In genomic region chr7:44846816-44847508, GRCh38 we compare ENCODE assay signal across 8 cellular contexts. TPM values are rescaled to one million over a fixed set of nuclear protein-coding genes. Genes with fewer than 3 reads are reported as not detected.
DNase-seq lines count a peak whose midpoint lies in the region; ATAC-seq, FAIRE-seq and TF ChIP-seq lines count a peak whose summit lies in the region.

No MANE protein-coding gene starts in this region.

- peaks cover 56% of the 10 kb centered on the region for H3K79me2 ChIP-seq in HCT116 (ENCODE audit: insufficient read depth, low read length)

- no peak for FAIRE-seq in A549 (lab: Jason Lieb, UNC)

- POLR2A ChIA-PET in A549 (lab: Yijun Ruan, JAX), result interaction anchor here (0.6 to 3.2 kb wide), 16 partner anchors 13 to 274 kb away, joined by 3 to 16 read pairs (median 6); partner anchors contain the start of genes DDX56, OGDH, PPIA and PURB
- POLR2A ChIA-PET in HCT116 (lab: Charles Lee), result interaction anchor here (0.8 to 1.6 kb wide), 5 partner anchors 10 to 207 kb away, joined by 3 to 6 read pairs (median 4); partner anchors contain the start of gene PURB

- H3K27me3 ChIP-seq in HCT116 (ENCODE audit: insufficient read depth, low read length) (no peaks in the 10 kb centered on the region), adrenal gland (no peaks in the 10 kb centered on the region), uterus (no peaks in the 10 kb centered on the region)

- peak overlapping the region; percentile 89 for H3K9ac ChIP-seq in HCT116 (ENCODE audit: low read length)

- DNase-seq in A549 (ENCODE audit: low read depth in 1 of 2, low spot score in 1 of 2) (no peak), HCT116 (ENCODE audit: low read depth, low spot score) (no peak), adrenal gland (no peak), lower leg skin (ENCODE audit: low spot score in 2 of 2) (no peak), uterus (no peak), retina (no peak), SHP77 (lab: John Stamatoyannopoulos, UW) (no peak), NCI-H2029 (lab: John Stamatoyannopoulos, UW) (no peak)

- H3K9me2 ChIP-seq in HCT116 (ENCODE audit: insufficient read depth), result no peaks in the 10 kb centered on the region

- H3K4me2 ChIP-seq in A549 (peak overlapping the region; percentile 71), HCT116 (ENCODE audit: low read length) (peak overlapping the region; percentile 77)

- H3K4me1 ChIP-seq in A549, result peaks cover 15% of the 10 kb centered on the region
- H3K4me1 ChIP-seq in HCT116 (ENCODE audit: control insufficient read depth in 1 of 2, insufficient read depth in 2 of 2, low read length in 2 of 2), result peaks cover 5 to 23% of the 10 kb centered on the region in 2 experiments; a peak in 3 of 4 replicates
- H3K4me1 ChIP-seq in adrenal gland (replicated peaks in 1 of 2), result peaks cover 4 to 45% of the 10 kb centered on the region in 2 donors
- H3K4me1 ChIP-seq in uterus, result peaks cover 0 to 6% of the 10 kb centered on the region in 2 donors

- TF ChIP-seq POLR2A in A549 (IDR thresholded peaks at IDR 0.05; ENCODE audit: low read length) (no peak), HCT116 (IDR thresholded peaks at IDR 0.05; ENCODE audit: borderline replicate concordance, extremely low read depth, insufficient read depth, insufficient read length) (no peak), adrenal gland (IDR thresholded peaks at IDR 0.05) (no peak), lower leg skin (IDR thresholded peaks at IDR 0.05) (no peak), uterus (IDR thresholded peaks at IDR 0.05) (no peak)

- under 1% methylated on average over 12 of the region's 12 CpGs for WGBS in A549 (ENCODE audit: missing lambda C conversion rate)
- 0 to 1% (median 0%) methylated on average over 12 of the region's 12 CpGs for WGBS in adrenal gland, 4 donors
- WGBS in lower leg skin, 2 donors, result 0% methylated on average over 12 of the region's 12 CpGs

- H3K9me3 ChIP-seq in A549 (no peaks in the 10 kb centered on the region), HCT116 (ENCODE audit: control insufficient read depth in 1 of 2, insufficient read depth in 1 of 2, low read depth in 1 of 2, low read length in 2 of 2) (no peaks in the 10 kb centered on the region), adrenal gland (replicated peaks in 1 of 3) (no peaks in the 10 kb centered on the region), uterus (no peaks in the 10 kb centered on the region)

- no peak for TF ChIP-seq CTCF in A549 (IDR thresholded peaks at IDR 0.05)
- TF ChIP-seq CTCF in HCT116 (IDR thresholded peaks at IDR 0.05 in 2 of 3, conservative IDR thresholded peaks at IDR 0.05 in 1 of 3; ENCODE audit: borderline replicate concordance in 1 of 3, insufficient read depth in 1 of 3, low read depth in 2 of 3, low read length in 2 of 3), result no peak
- TF ChIP-seq CTCF in adrenal gland (IDR thresholded peaks at IDR 0.05), result no peak
- TF ChIP-seq CTCF in lower leg skin (IDR thresholded peaks at IDR 0.05), result no peak
- TF ChIP-seq CTCF in uterus (IDR thresholded peaks at IDR 0.05), result no peak

- BruUV-seq in HCT116 (replicated peaks; lab: Mats Ljungman, UMichigan), result no TSS peak

- H3K4me3 ChIP-seq in A549 (peak overlapping the region; percentile 61), HCT116 (replicated peaks in 1 of 2; ENCODE audit: low read depth in 1 of 2, low read length in 2 of 2) (peak overlapping the region; percentile 84 to 97), adrenal gland (peak overlapping the region in 3 of 4 donors; percentile 49 to 83 (median 53)), lower leg skin (ENCODE audit: low read depth, poor library complexity, severe bottlenecking) (peak overlapping the region; percentile 42), uterus (peak overlapping the region; percentile 52 to 83)

- no peak overlapping the region for H2AFZ ChIP-seq in HCT116 (ENCODE audit: low read depth, low read length, poor library complexity, severe bottlenecking)

- peak overlapping the region; percentile 87 to 97 for H3K27ac ChIP-seq in A549
- peak overlapping the region; percentile 81 for H3K27ac ChIP-seq in HCT116 (ENCODE audit: low read depth, low read length)
- H3K27ac ChIP-seq in adrenal gland, result peak overlapping the region; percentile 91 to 100 (median 94)
- H3K27ac ChIP-seq in uterus, result peak overlapping the region; percentile 97 to 99

- RAD21 ChIA-PET in HCT116 (lab: Charles Lee; ENCODE audit: low non-redundant PET in 1 of 2, low total read pairs in 2 of 2, uncharacterized antibody in 2 of 2, unreplicated experiment in 2 of 2), result interaction anchor here in 1 of 2 experiments (1.0 kb wide), 1 partner anchor 289 kb away, joined by 3 read pairs; no protein-coding TSS in a partner anchor

- peaks cover 11% of the 10 kb centered on the region; the same call in 1 of the 2 replicates for H4K20me1 ChIP-seq in HCT116 (ENCODE audit: insufficient read depth)

- ATAC-seq in A549, result no peak
- no peak for ATAC-seq in HCT116

- no peak for TF ChIP-seq EP300 in A549 (IDR thresholded peaks at IDR 0.05)

- CTCF ChIA-PET in A549 (lab: Yijun Ruan, JAX) (interaction anchor here (0.6 to 5.3 kb wide), 35 partner anchors 9 to 289 kb away, joined by 3 to 29 read pairs (median 4); partner anchors contain the start of gene OGDH), HCT116 (lab: Charles Lee) (interaction anchor here (0.6 to 2.3 kb wide), 9 partner anchors 8 to 251 kb away, joined by 3 to 8 read pairs (median 4); no protein-coding TSS in a partner anchor)

- H3K36me3 ChIP-seq in HCT116 (ENCODE audit: control insufficient read depth in 1 of 2, insufficient read depth in 2 of 2, low read length in 2 of 2) (peaks cover 0 to 6% of the 10 kb centered on the region in 2 experiments; a peak in 2 of 4 replicates), adrenal gland (replicated peaks in 1 of 2) (no peaks in the 10 kb centered on the region), uterus (no peaks in the 10 kb centered on the region)

- intact Hi-C loops in HCT116 (cut with micrococcal nuclease), result loop anchor here (2.0 to 5.0 kb wide), 2 partner anchors 50 to 258 kb away; partner anchors contain the start of gene PPIA
- intact Hi-C loops in adrenal gland (cut with DNase I), result loop anchor here in 1 of 2 donors (5.0 kb wide), 1 partner anchor 255 kb away; no protein-coding TSS in a partner anchor
- intact Hi-C loops in lower leg skin (cut with DNase I; ENCODE audit: low total_unique reads), result loop anchor here (5.0 kb wide), 1 partner anchor 260 kb away; no protein-coding TSS in a partner anchor
- intact Hi-C loops in uterus (cut with DNase I; ENCODE audit: low total_unique reads), result no loop called here

- TF ChIP-seq RAD21 in A549 (conservative IDR thresholded peaks at IDR 0.05 in 1 of 2, IDR thresholded peaks at IDR 0.05 in 1 of 2), result no peak
- no peak for TF ChIP-seq RAD21 in HCT116 (IDR thresholded peaks at IDR 0.05; ENCODE audit: low read depth)

TF ChIP-seq in A549, 52 proteins besides CTCF, POLR2A, EP300 and RAD21 (continues in another document):
- TF ChIP-seq EHMT2 (IDR thresholded peaks at IDR 0.05; ENCODE audit: low read depth) (no peak), JUN (IDR thresholded peaks at IDR 0.05) (no peak), RNF2 (IDR thresholded peaks at IDR 0.05; ENCODE audit: borderline replicate concordance, low read depth) (no peak)

TF ChIP-seq in HCT116, 20 proteins besides CTCF, POLR2A, EP300 and RAD21:
- TF ChIP-seq SP1 (IDR thresholded peaks at IDR 0.05; ENCODE audit: low read depth), result no peak
- peak; percentile 58 for TF ChIP-seq CEBPB (IDR thresholded peaks at IDR 0.05; ENCODE audit: low read depth)

RNA-seq across cellular contexts. Expression of gene H2AZ2, which starts 0.9 kb away (rescaled TPM):
- polyA plus RNA-seq in A549 (2011; rRNA removed), result 239 and 262 TPM in 2 replicates
- polyA plus RNA-seq in A549 (2012; cell fraction: cytosol; rRNA removed), result 402 and 450 TPM in 2 replicates
- polyA plus RNA-seq in A549 (2012; cell fraction: nucleus; rRNA removed), result 123 and 134 TPM in 2 replicates
- 236 to 244 TPM (median 241 TPM) in 3 replicates for polyA plus RNA-seq in A549 (2017; fragmentation: RNase III; extraction: RNeasy Plus Mini Kit Qiagen cat#74134 plus additional on column Dnase treatment)
- polyA minus RNA-seq in A549 (2011; rRNA and poly(A)+ RNA removed), result 117 and 130 TPM in 2 replicates
- total RNA-seq in HCT116 (2021; ENCODE audit: unreplicated experiment), result 226 TPM
- polyA plus RNA-seq in HCT116 (2012), result 228 and 244 TPM in 2 replicates
- 100 to 1,000 TPM in 6 of 8 donors, 10 to 100 TPM in 2; 62.7 to 158 (median 122) TPM for total RNA-seq in adrenal gland
- polyA plus RNA-seq in adrenal gland, result 100 to 1,000 TPM in 1 of 3 donors, 10 to 100 TPM in 2; 69.0 to 102 (median 77.7) TPM
- 10 to 100 TPM; 62.8 to 83.8 (median 70.1) TPM for total RNA-seq in lower leg skin
- total RNA-seq in uterus, result 100 to 1,000 TPM in 3 of 4 donors, 10 to 100 TPM in 1; 77.9 to 270 (median 212) TPM

RNA-seq across cellular contexts. Expression of gene PURB, which starts 38.4 kb away (rescaled TPM):
- polyA plus RNA-seq in A549 (2011; rRNA removed), result 5.7 and 6.4 TPM in 2 replicates
- polyA plus RNA-seq in A549 (2012; cell fraction: cytosol; rRNA removed), result 2.2 and 2.9 TPM in 2 replicates
- 1.3 and 1.7 TPM in 2 replicates for polyA plus RNA-seq in A549 (2012; cell fraction: nucleus; rRNA removed)
- 10.0 to 11.6 TPM (median 10.4 TPM) in 3 replicates for polyA plus RNA-seq in A549 (2017; fragmentation: RNase III; extraction: RNeasy Plus Mini Kit Qiagen cat#74134 plus additional on column Dnase treatment)
- 3.5 and 3.6 TPM in 2 replicates for polyA minus RNA-seq in A549 (2011; rRNA and poly(A)+ RNA removed)
- 13.2 TPM for total RNA-seq in HCT116 (2021; ENCODE audit: unreplicated experiment)
- 2.5 and 3.2 TPM in 2 replicates for polyA plus RNA-seq in HCT116 (2012)
- 10 to 100 TPM in 6 of 8 donors, 1 to 10 TPM in 2; 9.5 to 23.3 (median 14.9) TPM for total RNA-seq in adrenal gland
- polyA plus RNA-seq in adrenal gland, result 10 to 100 TPM in 1 of 3 donors, 1 to 10 TPM in 2; 4.6 to 16.4 (median 7.5) TPM
- 10 to 100 TPM; 20.0 to 28.5 (median 26.8) TPM for total RNA-seq in lower leg skin
- 10 to 100 TPM; 13.8 to 63.0 (median 24.5) TPM for total RNA-seq in uterus

RNA-seq across cellular contexts. Expression of gene PPIA, which starts 50.5 kb away (rescaled TPM):
- polyA plus RNA-seq in A549 (2011; rRNA removed) (5,366 and 6,016 TPM in 2 replicates), A549 (2017; fragmentation: RNase III; extraction: RNeasy Plus Mini Kit Qiagen cat#74134 plus additional on column Dnase treatment) (6,452 to 7,028 TPM (median 6,488 TPM) in 3 replicates), adrenal gland (1,000 to 10,000 TPM; 1,388 to 3,672 (median 3,342) TPM)
- 6,087 and 6,712 TPM in 2 replicates for polyA plus RNA-seq in A549 (2012; cell fraction: cytosol; rRNA removed)
- 2,383 and 3,176 TPM in 2 replicates for polyA plus RNA-seq in A549 (2012; cell fraction: nucleus; rRNA removed)
- 753 and 870 TPM in 2 replicates for polyA minus RNA-seq in A549 (2011; rRNA and poly(A)+ RNA removed)
- total RNA-seq in HCT116 (2021; ENCODE audit: unreplicated experiment) (2,836 TPM), adrenal gland (1,000 to 10,000 TPM in 4 of 8 donors, 100 to 1,000 TPM in 4; 589 to 1,729 (median 1,078) TPM), lower leg skin (1,000 to 10,000 TPM; 1,809 to 2,568 (median 2,150) TPM), uterus (1,000 to 10,000 TPM in 1 of 4 donors, 100 to 1,000 TPM in 3; 474 to 1,393 (median 544) TPM)
- 2,295 and 3,307 TPM in 2 replicates for polyA plus RNA-seq in HCT116 (2012)

Comparison
In these comparisons a context has a peak if more than half of its experiments do, and no peak if none do; other contexts are left out.
1. Of the 6 proteins assayed by ChIP-seq in both A549 and HCT116: peak only in A549: none; only in HCT116: CEBPB; in both: none; in neither: 5.